ENCODE assay signal across 2 cellular contexts in genomic region chr3:156215751-156216150, GRCh38.
TF ChIP-seq lines count a peak whose summit lies in the region.

No MANE protein-coding gene starts in this region.

TF ChIP-seq in IMR-90, 13 proteins besides CTCF, POLR2A, EP300 and RAD21:
- TF ChIP-seq USF2 (IDR thresholded peaks at IDR 0.05; ENCODE audit: low read depth, low read length) (no peak), MAFK (IDR thresholded peaks at IDR 0.05; ENCODE audit: low read depth, low read length) (peak; percentile 60)

TF ChIP-seq in K562, 482 proteins besides CTCF, POLR2A, EP300 and RAD21 (continued from another document):
- TF ChIP-seq FOXO4 (CRISPR knock-in tag; IDR thresholded peaks at IDR 0.05) = no peak
TF ChIP-seq in K562: peak in this region for 2.
